Comparison of ENCODE assay signal across 8 cellular contexts in the genomic region with DNA sequence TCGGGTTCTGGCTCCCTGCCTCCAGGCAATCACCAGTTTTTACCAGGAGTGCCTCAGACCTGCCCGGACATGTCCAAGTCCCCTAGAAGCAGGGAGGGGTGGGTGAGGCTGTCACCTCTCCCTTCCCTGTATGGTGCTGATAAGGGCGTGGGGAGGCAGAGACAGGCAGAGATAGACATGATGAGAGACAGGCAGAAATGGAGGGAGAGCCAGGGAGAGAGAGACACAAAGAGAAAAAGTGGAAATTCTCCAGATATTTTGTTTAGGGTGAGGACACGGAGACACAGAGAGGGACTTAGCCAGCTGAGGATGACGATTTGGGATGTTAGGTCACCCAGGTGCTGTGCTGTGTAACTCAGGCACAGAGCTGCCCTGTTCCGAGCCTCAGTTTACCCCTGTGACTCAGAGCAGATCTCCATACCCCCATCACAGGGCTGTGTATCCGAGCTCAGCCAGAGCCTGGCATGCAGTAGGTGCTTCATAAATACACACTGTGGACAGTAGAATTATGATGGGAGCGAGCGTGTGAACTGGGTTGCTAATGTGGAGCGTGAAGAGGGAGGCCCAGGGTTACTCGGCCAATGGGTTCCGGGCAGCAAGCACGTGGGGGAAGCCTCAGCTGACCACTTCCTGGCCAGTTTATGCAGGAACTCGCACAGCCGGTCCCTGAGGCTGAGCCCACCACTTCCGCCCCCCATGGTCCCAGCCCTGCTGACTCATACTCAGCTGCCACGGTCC. TPM values are rescaled to one million over a fixed set of nuclear protein-coding genes. Genes with fewer than 3 reads are reported as not detected.
A peak's percentile ranks its signal among the peaks of the same experiment; 100 is the strongest.
DNase-seq lines count a peak whose midpoint lies in the region; ATAC-seq and TF ChIP-seq lines count a peak whose summit lies in the region.

No MANE protein-coding gene starts in this region.

- in situ Hi-C loops in Panc1 (cut with HindIII; ENCODE audit: low pct_unique_long_range_greater_than_20kb, low sequenced_read_pairs), result no loop called here

- CTCF ChIA-PET in Panc1 (lab: Charles Lee), result no interaction called here

- TF ChIP-seq POLR2A in prostate gland (IDR thresholded peaks at IDR 0.05), result no peak

- intact Hi-C loops in Panc1 (cut with micrococcal nuclease; ENCODE audit: unreplicated experiment) (no loop called here), left ventricle myocardium superior (cut with micrococcal nuclease) (no loop called here), prostate gland (cut with DNase I) (no loop called here)

- POLR2A ChIA-PET in Panc1 (lab: Charles Lee), result no interaction called here

- H3K27me3 ChIP-seq in Panc1 (ENCODE audit: control insufficient read depth, insufficient read depth, low read length) (no peaks in the 10 kb centered on the region), prostate gland (replicated peaks; ENCODE audit: insufficient read depth) (no peaks in the 10 kb centered on the region)

- peaks cover 39% of the 10 kb centered on the region for H3K4me1 ChIP-seq in Panc1 (ENCODE audit: control insufficient read depth, insufficient read depth, low read length)
- peaks cover 8% of the 10 kb centered on the region for H3K4me1 ChIP-seq in prostate gland (replicated peaks)

- no peaks in the 10 kb centered on the region for H3K9me3 ChIP-seq in Panc1 (ENCODE audit: control insufficient read depth, insufficient read depth, low read depth, low read length)
- H3K9me3 ChIP-seq in prostate gland, result no peaks in the 10 kb centered on the region

- H3K27ac ChIP-seq in Panc1 (ENCODE audit: low read length) (peak overlapping the region; percentile 99), adipose tissue (ENCODE audit: low read depth, low read length) (peak overlapping the region; percentile 34), prostate gland (peak overlapping the region; percentile 77 to 86)

- ATAC-seq in GM19397 (IDR thresholded peaks at IDR 0.05; ENCODE audit: unreplicated experiment), result peak; percentile 91
- peak; percentile 67 for ATAC-seq in HG03565 (IDR thresholded peaks at IDR 0.05; ENCODE audit: unreplicated experiment)
- ATAC-seq in Panc1, result peak; percentile 93
- peak; percentile 94 for ATAC-seq in left ventricle myocardium superior

- no peaks in the 10 kb centered on the region for H3K36me3 ChIP-seq in Panc1 (ENCODE audit: control insufficient read depth, insufficient read depth, low read length)
- H3K36me3 ChIP-seq in prostate gland, result no peaks in the 10 kb centered on the region

- no peak overlapping the region for H3K4me3 ChIP-seq in Panc1 (ENCODE audit: low read depth in 2 of 2, low read length in 2 of 2)
- H3K4me3 ChIP-seq in prostate gland, result no peak overlapping the region

- WGBS in adipose tissue, 3 donors, result 17 to 27% (median 20%) methylated on average over 17 of the region's 17 CpGs
- WGBS in prostate gland, result 29% methylated on average over 17 of the region's 17 CpGs

- TSS peak; percentile 97 for BruUV-seq in Panc1 (replicated peaks; lab: Mats Ljungman, UMichigan)

- peak; percentile 54 for DNase-seq in COR-L47 (lab: John Stamatoyannopoulos, UW)
- DNase-seq in Panc1 (ENCODE audit: low read depth, low spot score), result no peak
- peak; percentile 91 for DNase-seq in left ventricle myocardium superior
- peak; percentile 71 for DNase-seq in prostate gland (ENCODE audit: low spot score)
- DNase-seq in NCI-H2107 treated with DMSO at 0.1 percent for 48 hours (lab: John Stamatoyannopoulos, UW; ENCODE audit: unreplicated experiment), result no peak

- TF ChIP-seq CTCF in Panc1 (IDR thresholded peaks at IDR 0.05) (no peak), prostate gland (IDR thresholded peaks at IDR 0.05) (no peak)

RNA-seq across cellular contexts. Expression of a gene that starts 11.9 kb away (rescaled TPM):
- total RNA-seq in Panc1 (2021; ENCODE audit: unreplicated experiment) (335 TPM), left ventricle myocardium superior (0.27 TPM), prostate gland (100 to 1,000 TPM in 1 of 2 donors, 10 to 100 TPM in 1; 49.6 to 136 TPM)
- 712 TPM for polyA plus RNA-seq in Panc1 (2012; ENCODE audit: insufficient read length)
- 100 to 1,000 TPM in 1 of 3 donors, 1 to 10 TPM in 2; 1.8 to 107 (median 3.5) TPM for polyA plus RNA-seq in adipose tissue

RNA-seq across cellular contexts. Expression of a gene that starts 23.4 kb away (rescaled TPM):
- 0.15 TPM for total RNA-seq in Panc1 (2021; ENCODE audit: unreplicated experiment)
- 0.15 TPM for polyA plus RNA-seq in Panc1 (2012; ENCODE audit: insufficient read length)
- 1 to 10 TPM; 1.6 to 9.8 (median 7.1) TPM for polyA plus RNA-seq in adipose tissue
- 2.9 TPM for total RNA-seq in left ventricle myocardium superior
- total RNA-seq in prostate gland, result 1 to 10 TPM; 1.6 to 5.5 TPM

RNA-seq across cellular contexts. Expression of a gene that starts 33.7 kb away (rescaled TPM):
- total RNA-seq in Panc1 (2021; ENCODE audit: unreplicated experiment) (36.3 TPM), left ventricle myocardium superior (41.2 TPM), prostate gland (10 to 100 TPM; 18.0 to 37.3 TPM)
- polyA plus RNA-seq in Panc1 (2012; ENCODE audit: insufficient read length), result 24.0 TPM
- 10 to 100 TPM in 2 of 3 donors, 1 to 10 TPM in 1; 9.1 to 17.2 (median 14.5) TPM for polyA plus RNA-seq in adipose tissue

RNA-seq across cellular contexts. Expression of a gene that starts 45.1 kb away (rescaled TPM):
- total RNA-seq in Panc1 (2021; ENCODE audit: unreplicated experiment) (128 TPM), left ventricle myocardium superior (36.4 TPM), prostate gland (100 to 1,000 TPM in 1 of 2 donors, 10 to 100 TPM in 1; 71.5 to 120 TPM)
- 185 TPM for polyA plus RNA-seq in Panc1 (2012; ENCODE audit: insufficient read length)
- polyA plus RNA-seq in adipose tissue, result 10 to 100 TPM; 28.1 to 83.2 (median 72.5) TPM

RNA-seq across cellular contexts. Expression of a gene that starts 51.2 kb away (rescaled TPM):
- total RNA-seq in Panc1 (2021; ENCODE audit: unreplicated experiment), result 209 TPM
- 226 TPM for polyA plus RNA-seq in Panc1 (2012; ENCODE audit: insufficient read length)
- 100 to 1,000 TPM in 2 of 3 donors, 10 to 100 TPM in 1; 46.3 to 118 (median 100) TPM for polyA plus RNA-seq in adipose tissue
- 98.0 TPM for total RNA-seq in left ventricle myocardium superior
- 100 to 1,000 TPM; 157 to 215 TPM for total RNA-seq in prostate gland

Comparison
In these comparisons a context has a peak if more than half of its experiments do, and no peak if none do; other contexts are left out.
1. DNase-seq: peak in COR-L47 (single experiment), left ventricle myocardium superior (single experiment) and prostate gland (single experiment); none in Panc1 (single experiment) and NCI-H2107 treated with DMSO at 0.1 percent for 48 hours (single experiment).
2. H3K27ac ChIP-seq: peak in every context shown above with its lines; median percentile 99 in Panc1; 82 in prostate gland; 34 in adipose tissue.
3. RNA of a gene that starts 11.9 kb away (total RNA-seq): 335 TPM in Panc1 (single experiment) and 49.6 to 136 TPM in prostate gland; 0.27 TPM in left ventricle myocardium superior (single experiment); every median in the first group is over 10 times any median in the second.
4. Peak in every context shown above with its lines, with median percentiles within 50 percentile points of each other: ATAC-seq.